Comparison of ENCODE assay signal across 8 cellular contexts in the genomic region with DNA sequence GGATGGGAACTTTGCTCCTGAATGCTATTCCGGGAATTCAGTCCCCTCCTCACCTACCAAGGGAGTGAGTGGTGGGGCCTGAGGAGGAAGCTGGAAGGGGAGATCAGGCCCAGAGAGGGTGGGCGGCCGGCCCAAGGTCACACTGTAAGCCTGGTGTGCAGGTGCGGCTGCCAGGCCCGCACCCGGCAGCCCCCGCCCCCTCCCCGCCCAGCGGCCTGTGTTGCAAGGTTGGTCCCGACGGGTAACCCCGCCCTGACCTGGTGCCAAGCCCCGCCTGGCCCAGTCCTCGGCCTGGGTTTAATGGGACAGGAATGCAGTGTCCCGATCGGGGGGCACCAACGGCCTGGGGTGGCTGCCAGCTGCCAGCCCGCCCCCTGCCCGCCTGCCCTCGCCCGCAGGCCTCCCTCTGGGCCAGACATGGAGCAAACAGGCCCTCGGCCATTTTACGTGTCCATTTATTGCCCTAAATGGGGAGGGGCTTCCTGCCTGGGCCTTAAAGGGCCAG. TPM values are rescaled to one million over a fixed set of nuclear protein-coding genes. Genes with fewer than 3 reads are reported as not detected.
A peak's percentile ranks its signal among the peaks of the same experiment; 100 is the strongest.
DNase-seq lines count a peak whose midpoint lies in the region; ATAC-seq and TF ChIP-seq lines count a peak whose summit lies in the region.

No MANE protein-coding gene starts in this region.

- no peaks in the 10 kb centered on the region for H3K9me3 ChIP-seq in right atrium auricular region

- peak overlapping the region; percentile 37 to 84 for H3K4me3 ChIP-seq in right atrium auricular region

- H3K4me3 Mint-ChIP-seq in HFFc6 (0 out of 2 replicates have a peak overlapping the region, but pooled peaks have one; percentile 92), osteocyte (ENCODE audit: unreplicated experiment) (no peak overlapping the region)
- peak overlapping the region; percentile 28 for H3K4me3 Mint-ChIP-seq in activated CD8-positive, alpha-beta T cell treated with anti-CD3 and anti-CD28 coated beads, Interleukin-2, amount 10 ng/mL, durations not matched to agents 7 days and 5 days
- H3K4me3 Mint-ChIP-seq in stimulated activated naive CD8-positive, alpha-beta T cell treated with anti-CD3 and anti-CD28 coated beads, Interleukin-15, amount 100 ng/mL, for 72 hours: peak overlapping the region; percentile 19 to 49

- no peak for DNase-seq in HFFc6
- no peak for DNase-seq in activated CD8-positive, alpha-beta T cell treated with anti-CD3 and anti-CD28 coated beads, Interleukin-2, amount 10 ng/mL, durations not matched to agents 7 days and 5 days
- peak; percentile 90 for DNase-seq in right atrium auricular region (ENCODE audit: low spot score)
- no peak for DNase-seq in stimulated activated naive CD8-positive, alpha-beta T cell treated with anti-CD3 and anti-CD28 coated beads, Interleukin-15, amount 100 ng/mL, for 72 hours
- DNase-seq in Ammon's horn (ENCODE audit: low spot score): no peak
- no peak for DNase-seq in osteocyte (ENCODE audit: extremely low spot score, unreplicated experiment)

- H3K27me3 Mint-ChIP-seq in HFFc6 (ENCODE audit: insufficient read depth) (peaks cover 5% of the 10 kb centered on the region), osteocyte (ENCODE audit: unreplicated experiment) (no peaks in the 10 kb centered on the region)
- H3K27me3 Mint-ChIP-seq in activated CD8-positive, alpha-beta T cell treated with anti-CD3 and anti-CD28 coated beads, Interleukin-2, amount 10 ng/mL, durations not matched to agents 7 days and 5 days (ENCODE audit: low read depth): no peaks in the 10 kb centered on the region
- no peaks in the 10 kb centered on the region for H3K27me3 Mint-ChIP-seq in stimulated activated naive CD8-positive, alpha-beta T cell treated with anti-CD3 and anti-CD28 coated beads, Interleukin-15, amount 100 ng/mL, for 72 hours

- no peak for ATAC-seq in activated CD8-positive, alpha-beta T cell treated with anti-CD3 and anti-CD28 coated beads, Interleukin-2, amount 10 ng/mL, durations not matched to agents 7 days and 5 days
- ATAC-seq in stimulated activated naive CD8-positive, alpha-beta T cell treated with anti-CD3 and anti-CD28 coated beads, Interleukin-15, amount 100 ng/mL, for 72 hours: no peak
- ATAC-seq in GM19452 (IDR thresholded peaks at IDR 0.05; ENCODE audit: unreplicated experiment) (no peak), GM21367 (IDR thresholded peaks at IDR 0.05; ENCODE audit: unreplicated experiment) (no peak)

- peaks cover 9% of the 10 kb centered on the region for H3K36me3 Mint-ChIP-seq in HFFc6 (ENCODE audit: low read depth)
- peaks cover 24% of the 10 kb centered on the region for H3K36me3 Mint-ChIP-seq in activated CD8-positive, alpha-beta T cell treated with anti-CD3 and anti-CD28 coated beads, Interleukin-2, amount 10 ng/mL, durations not matched to agents 7 days and 5 days (ENCODE audit: low read depth)
- no peaks in the 10 kb centered on the region for H3K36me3 Mint-ChIP-seq in osteocyte (ENCODE audit: unreplicated experiment)

- peak overlapping the region; percentile 43; the same call in 1 of the 2 replicates for H3K27ac Mint-ChIP-seq in HFFc6
- no peak overlapping the region for H3K27ac Mint-ChIP-seq in activated CD8-positive, alpha-beta T cell treated with anti-CD3 and anti-CD28 coated beads, Interleukin-2, amount 10 ng/mL, durations not matched to agents 7 days and 5 days
- peak overlapping the region in 1 of 2 donors; percentile 12 for H3K27ac Mint-ChIP-seq in stimulated activated naive CD8-positive, alpha-beta T cell treated with anti-CD3 and anti-CD28 coated beads, Interleukin-15, amount 100 ng/mL, for 72 hours
- no peak overlapping the region for H3K27ac Mint-ChIP-seq in osteocyte (ENCODE audit: unreplicated experiment)

- H3K36me3 ChIP-seq in right atrium auricular region: peaks cover 10% of the 10 kb centered on the region

- CTCF ChIA-PET in activated CD8-positive, alpha-beta T cell treated with anti-CD3 and anti-CD28 coated beads, Interleukin-2, amount 10 ng/mL, durations not matched to agents 7 days and 5 days (lab: Charles Lee): no interaction called here

- no peak for TF ChIP-seq CTCF in HFFc6 (IDR thresholded peaks at IDR 0.05)
- peak in 1 of 2 donors; percentile 12 for TF ChIP-seq CTCF in right atrium auricular region (IDR thresholded peaks at IDR 0.05)
- no peak for TF ChIP-seq CTCF in osteocyte (IDR thresholded peaks at IDR 0.05)

- peaks cover 0 to 70% of the 10 kb centered on the region in 2 donors for H3K4me1 ChIP-seq in right atrium auricular region

- H3K27me3 ChIP-seq in right atrium auricular region: no peaks in the 10 kb centered on the region

- H3K27ac ChIP-seq in right atrium auricular region: peak overlapping the region; percentile 97 to 99

- POLR2A ChIA-PET in activated CD8-positive, alpha-beta T cell treated with anti-CD3 and anti-CD28 coated beads, Interleukin-2, amount 10 ng/mL, durations not matched to agents 7 days and 5 days (lab: Charles Lee): no interaction called here

- H3K9me3 Mint-ChIP-seq in HFFc6 (no peaks in the 10 kb centered on the region), osteocyte (ENCODE audit: unreplicated experiment) (no peaks in the 10 kb centered on the region)
- no peaks in the 10 kb centered on the region for H3K9me3 Mint-ChIP-seq in activated CD8-positive, alpha-beta T cell treated with anti-CD3 and anti-CD28 coated beads, Interleukin-2, amount 10 ng/mL, durations not matched to agents 7 days and 5 days (ENCODE audit: insufficient read depth)
- no peaks in the 10 kb centered on the region for H3K9me3 Mint-ChIP-seq in stimulated activated naive CD8-positive, alpha-beta T cell treated with anti-CD3 and anti-CD28 coated beads, Interleukin-15, amount 100 ng/mL, for 72 hours

- peaks cover 16% of the 10 kb centered on the region for H3K4me1 Mint-ChIP-seq in HFFc6 (ENCODE audit: low read depth)
- H3K4me1 Mint-ChIP-seq in activated CD8-positive, alpha-beta T cell treated with anti-CD3 and anti-CD28 coated beads, Interleukin-2, amount 10 ng/mL, durations not matched to agents 7 days and 5 days (ENCODE audit: low read depth): peaks cover 33% of the 10 kb centered on the region
- H3K4me1 Mint-ChIP-seq in stimulated activated naive CD8-positive, alpha-beta T cell treated with anti-CD3 and anti-CD28 coated beads, Interleukin-15, amount 100 ng/mL, for 72 hours: peaks cover 69% of the 10 kb centered on the region
- peaks cover 34% of the 10 kb centered on the region for H3K4me1 Mint-ChIP-seq in osteocyte (ENCODE audit: unreplicated experiment)

RNA-seq across cellular contexts. Expression of gene ZBTB7A, which starts 5.5 kb away (rescaled TPM):
- 10 to 100 TPM; 40.8 to 47.6 (median 43.6) TPM for total RNA-seq in HFFc6 (2021; fragmentation: NEBNext Ultra II Directional; extraction: Animal tissue kit (Norgen Biotek cat#: 25700))
- total RNA-seq in activated CD8-positive, alpha-beta T cell treated with anti-CD3 and anti-CD28 coated beads, Interleukin-2, amount 10 ng/mL, durations not matched to agents 7 days and 5 days: 10 to 100 TPM; 59.1 to 63.1 TPM
- 10 to 100 TPM; 33.8 to 50.0 TPM for total RNA-seq in right atrium auricular region
- total RNA-seq in osteocyte: 29.4 and 30.0 TPM in 2 replicates

RNA-seq across cellular contexts. Expression of gene PIAS4, which starts 53.7 kb away (rescaled TPM):
- total RNA-seq in HFFc6 (2021; fragmentation: NEBNext Ultra II Directional; extraction: Animal tissue kit (Norgen Biotek cat#: 25700)): 10 to 100 TPM; 20.0 to 26.0 (median 23.3) TPM
- total RNA-seq in activated CD8-positive, alpha-beta T cell treated with anti-CD3 and anti-CD28 coated beads, Interleukin-2, amount 10 ng/mL, durations not matched to agents 7 days and 5 days: 10 to 100 TPM; 34.2 to 35.6 TPM
- total RNA-seq in right atrium auricular region (10 to 100 TPM; 10.9 to 11.4 TPM), osteocyte (28.8 and 29.4 TPM in 2 replicates)
